In the genomic region with DNA sequence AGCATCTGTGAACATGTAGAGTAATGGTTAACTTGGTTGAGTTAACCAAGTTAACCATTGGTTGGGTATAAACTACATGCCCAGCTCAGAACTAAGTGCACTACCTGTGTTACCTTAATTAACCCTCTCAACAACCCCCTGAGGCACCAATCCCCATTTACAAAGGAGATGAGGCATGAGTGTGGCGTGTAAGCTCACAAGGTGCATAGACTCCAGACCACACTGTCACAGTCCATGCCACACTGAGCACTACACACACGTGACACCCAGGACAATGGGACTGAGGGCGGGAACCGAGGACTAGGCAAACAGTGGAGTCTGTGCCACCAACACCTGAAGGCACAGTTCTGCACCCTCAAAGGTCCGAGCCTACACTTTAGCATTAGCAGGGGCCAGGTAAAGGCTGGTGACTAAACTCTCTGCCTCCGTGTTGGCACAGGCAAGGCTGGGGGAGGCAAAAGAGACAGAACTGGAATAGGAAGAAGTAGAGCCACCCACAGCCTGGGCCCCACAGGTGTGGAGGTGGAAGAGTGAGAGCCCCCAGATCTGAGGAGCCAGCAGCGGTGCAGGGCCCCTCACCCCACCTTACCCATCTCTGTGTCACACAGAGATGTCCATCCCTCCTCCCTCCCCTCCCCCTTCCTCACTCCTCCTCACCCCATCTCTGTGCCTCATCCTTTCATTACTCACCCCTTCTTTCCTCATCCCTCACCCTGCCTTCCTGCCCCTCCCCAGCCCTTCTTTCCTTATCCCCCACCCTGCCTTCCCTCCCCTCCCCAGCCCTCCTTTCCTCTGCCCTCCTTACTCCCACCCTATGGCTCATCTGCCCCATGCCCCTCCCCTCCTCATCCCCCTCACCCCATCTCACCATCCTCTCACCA, we compare ENCODE assay signal across 12 cellular contexts. TPM values are rescaled to one million over a fixed set of nuclear protein-coding genes. Genes with fewer than 3 reads are reported as not detected.
DNase-seq lines count a peak whose midpoint lies in the region; ATAC-seq, FAIRE-seq and TF ChIP-seq lines count a peak whose summit lies in the region.
"Had no signal": no experiment of that assay in that cellular context is flagged by ENCODE, and none has a peak within 500 bp of the region (broad histone marks: within the 10 kb centered on the region; RNA-seq: fewer than 3 reads in every experiment).

No MANE protein-coding gene starts in this region.

- peak; percentile 24 for DNase-seq in activated naive CD4-positive, alpha-beta T cell treated with anti-CD3 and anti-CD28 coated beads, Interleukin-2, amount 10 ng/mL, durations not matched to agents 7 days and 5 days
- DNase-seq in activated naive CD4-positive, alpha-beta T cell treated with anti-CD3 and anti-CD28 coated beads, Interleukin-2, amount 50 U/mL, for 16 hours: no peak
- DNase-seq in NCI-H774 (lab: John Stamatoyannopoulos, UW) (peak; percentile 39), H1 (ENCODE audit: low read depth in 1 of 2, low spot score in 2 of 2) (no peak), pons (ENCODE audit: low spot score) (no peak)
- DNase-seq in stimulated activated naive CD8-positive, alpha-beta T cell treated with anti-CD3 and anti-CD28 coated beads, Interleukin-15, Interleukin-2, amounts not matched to agents 100 U/mL and 50 U/mL, for 24 hours: peak; percentile 22
- DNase-seq: GOT3, NCI-H2171 had no signal

- H3K9me3 ChIP-seq in H1 (ENCODE audit: insufficient read depth in 2 of 2, low read depth in 1 of 2, low read length in 1 of 2): no peaks in the 10 kb centered on the region
- H3K9me3 ChIP-seq: pancreas had no signal

- no peak for TF ChIP-seq RAD21 in H1 (IDR thresholded peaks at IDR 0.05 in 1 of 2, conservative IDR thresholded peaks at IDR 0.05 in 1 of 2; ENCODE audit: low read depth in 2 of 2, low read length in 2 of 2)

- H3K4me2 ChIP-seq in H1 (ENCODE audit: insufficient read depth in 1 of 2, low read depth in 2 of 2, low read length in 2 of 2): peak overlapping the region in 1 of 2 experiments; percentile 94; a peak in 1 of 4 replicates

- no peak overlapping the region for H3K27ac Mint-ChIP-seq in activated naive CD4-positive, alpha-beta T cell treated with anti-CD3 and anti-CD28 coated beads, Interleukin-2, amount 10 ng/mL, durations not matched to agents 7 days and 5 days

- H3K36me3 ChIP-seq in H1 (ENCODE audit: control insufficient read depth in 2 of 4, insufficient read depth in 4 of 4, low read length in 3 of 4): no peaks in the 10 kb centered on the region
- H3K36me3 ChIP-seq: pancreas had no signal

- peak overlapping the region; percentile 75; the same call in 1 of the 2 replicates for H2BK20ac ChIP-seq in H1 (ENCODE audit: low read length)

- peaks cover under 1% of the 10 kb centered on the region; the same call in 1 of the 2 replicates for H3K79me1 ChIP-seq in H1 (ENCODE audit: low read depth, low read length)

- peak overlapping the region; percentile 77; the same call in 1 of the 2 replicates for H2BK15ac ChIP-seq in H1 (ENCODE audit: low read length)

- no peak overlapping the region for H3K23ac ChIP-seq in H1 (ENCODE audit: insufficient read length)

- TF ChIP-seq EP300 in H1 (IDR thresholded peaks at IDR 0.05; ENCODE audit: borderline replicate concordance in 1 of 2, low read depth in 2 of 2, low read length in 2 of 2): no peak

- peaks cover 69% of the 10 kb centered on the region for H3K4me1 Mint-ChIP-seq in activated naive CD4-positive, alpha-beta T cell treated with anti-CD3 and anti-CD28 coated beads, Interleukin-2, amount 10 ng/mL, durations not matched to agents 7 days and 5 days

- no peak overlapping the region for H3K14ac ChIP-seq in H1 (ENCODE audit: insufficient read length)

- H3K4ac ChIP-seq in H1 (replicated peaks; ENCODE audit: insufficient read length, low read depth, low read length): no peak overlapping the region

- ATAC-seq in stimulated activated naive CD8-positive, alpha-beta T cell treated with anti-CD3 and anti-CD28 coated beads, Interleukin-15, Interleukin-2, amounts not matched to agents 100 U/mL and 50 U/mL, for 24 hours: no peak
- ATAC-seq in HG03175 (IDR thresholded peaks at IDR 0.05; ENCODE audit: unreplicated experiment) (no peak), HG03025 (IDR thresholded peaks at IDR 0.05; ENCODE audit: low FRiP score, unreplicated experiment) (no peak)
- ATAC-seq: pancreas had no signal

- CTCF ChIA-PET in activated naive CD4-positive, alpha-beta T cell treated with anti-CD3 and anti-CD28 coated beads, Interleukin-2, amount 10 ng/mL, durations not matched to agents 7 days and 5 days (lab: Charles Lee): interaction anchor here (1.4 to 6.6 kb wide), 2 partner anchors 88 to 89 kb away, joined by 5 to 91 read pairs; no protein-coding TSS in a partner anchor
- CTCF ChIA-PET in H1 (lab: Charles Lee; ENCODE audit: partially characterized antibody): interaction anchor here (0.9 to 14.8 kb wide), 6 partner anchors 54 to 91 kb away, joined by 3 to 148 read pairs (median 8); a partner anchor contains a TSS

- H3K79me2 ChIP-seq in H1 (ENCODE audit: control insufficient read depth in 1 of 2, insufficient read depth in 2 of 2, low read length in 2 of 2): peaks cover 0 to 7% of the 10 kb centered on the region in 2 experiments; a peak in 1 of 4 replicates

- 86% methylated on average over 7 of the region's 7 CpGs; no CpG with 5 or more reads in 1 of the 2 experiments for WGBS in H1 (ENCODE audit: extremely low coverage in 1 of 2, insufficient coverage in 1 of 2, insufficient read length in 1 of 2, insufficient replicate concordance in 2 of 2, low coverage in 1 of 2, low lambda C conversion rate in 2 of 2, missing lambda C conversion rate in 1 of 2), 2 experiments

- H3K56ac ChIP-seq in H1 (replicated peaks; ENCODE audit: insufficient read length, low read depth, low read length): no peak overlapping the region

- H3K4me3 ChIP-seq in H1 (ENCODE audit: extremely low read depth in 1 of 4, insufficient read depth in 2 of 4, low read depth in 3 of 4, low read length in 4 of 4): no peak overlapping the region
- H3K4me3 ChIP-seq: pancreas had no signal

- H2BK5ac ChIP-seq in H1 (ENCODE audit: low read depth, low read length): no peak overlapping the region; the same call in 1 of the 2 replicates

- H2BK12ac ChIP-seq in H1 (ENCODE audit: low read depth, low read length): peak overlapping the region; percentile 22; the same call in 1 of the 2 replicates

- TF ChIP-seq CTCF in H1 (IDR thresholded peaks at IDR 0.05; ENCODE audit: control extremely low read depth in 1 of 3, insufficient read depth in 1 of 3, low read depth in 1 of 3, low read length in 3 of 3): no peak

- peak overlapping the region; percentile 25; the same call in 1 of the 2 replicates for H3K18ac ChIP-seq in H1 (ENCODE audit: extremely low read depth, low read length)

- H3K23me2 ChIP-seq in H1 (ENCODE audit: low read depth, low read length): peaks cover 6% of the 10 kb centered on the region

- H2AFZ ChIP-seq in H1 (ENCODE audit: low read length): no peak overlapping the region

- no peak overlapping the region for H4K5ac ChIP-seq in H1 (ENCODE audit: insufficient read length, low read depth, low read length)

- H2AK5ac ChIP-seq in H1 (ENCODE audit: low read depth, low read length): 0 out of 2 replicates have a peak overlapping the region, but pooled peaks have one; percentile 41

- no peaks in the 10 kb centered on the region for H3K36me3 Mint-ChIP-seq in activated naive CD4-positive, alpha-beta T cell treated with anti-CD3 and anti-CD28 coated beads, Interleukin-2, amount 10 ng/mL, durations not matched to agents 7 days and 5 days

- peaks cover 6 to 28% (median 22%) of the 10 kb centered on the region in 4 experiments for H3K4me1 ChIP-seq in H1 (replicated peaks in 1 of 4; ENCODE audit: control insufficient read depth in 3 of 4, insufficient read depth in 4 of 4, low read length in 3 of 4)
- H3K4me1 ChIP-seq: pancreas had no signal

- no peak for TF ChIP-seq POLR2A in H1 (IDR thresholded peaks at IDR 0.05; ENCODE audit: control extremely low read depth in 1 of 2, low read depth in 2 of 2, low read length in 2 of 2)

- H4K20me1 ChIP-seq in H1 (replicated peaks in 1 of 2; ENCODE audit: control insufficient read depth in 1 of 2, insufficient read depth in 2 of 2, low read length in 2 of 2): no peaks in the 10 kb centered on the region

- no peak overlapping the region for H2BK120ac ChIP-seq in H1 (replicated peaks; ENCODE audit: low read depth, low read length)

- H3K27me3 Mint-ChIP-seq in activated naive CD4-positive, alpha-beta T cell treated with anti-CD3 and anti-CD28 coated beads, Interleukin-2, amount 10 ng/mL, durations not matched to agents 7 days and 5 days: peaks cover 6% of the 10 kb centered on the region

- FAIRE-seq in H1 (lab: Jason Lieb, UNC): no peak
- FAIRE-seq: pancreas had no signal

- no peak overlapping the region for H4K91ac ChIP-seq in H1 (replicated peaks; ENCODE audit: insufficient read length, low read length)

- no peaks in the 10 kb centered on the region for H3K9me3 Mint-ChIP-seq in activated naive CD4-positive, alpha-beta T cell treated with anti-CD3 and anti-CD28 coated beads, Interleukin-2, amount 10 ng/mL, durations not matched to agents 7 days and 5 days

- H3K4me3 Mint-ChIP-seq in activated naive CD4-positive, alpha-beta T cell treated with anti-CD3 and anti-CD28 coated beads, Interleukin-2, amount 10 ng/mL, durations not matched to agents 7 days and 5 days: peak overlapping the region; percentile 29

- no peak overlapping the region for H3K9ac ChIP-seq in H1 (replicated peaks in 1 of 4; ENCODE audit: extremely low read depth in 1 of 4, low read depth in 3 of 4, low read length in 3 of 4)

- H3K27ac ChIP-seq in H1 (ENCODE audit: low read depth, low read length): no peak overlapping the region
- H3K27ac ChIP-seq: HL-60, pancreas had no signal

- POLR2A ChIA-PET in H1 (lab: Charles Lee; ENCODE audit: partially characterized antibody): interaction anchor here (1.0 to 4.0 kb wide), 4 partner anchors 11 to 119 kb away, joined by 3 to 18 read pairs (median 10); partner anchors contain the start of gene STOML2

- no peak overlapping the region for H4K8ac ChIP-seq in H1 (ENCODE audit: extremely low read depth, insufficient read depth, low read length)

- no peaks in the 10 kb centered on the region for H3K27me3 ChIP-seq in H1 (replicated peaks in 1 of 4; ENCODE audit: control insufficient read depth in 3 of 4, extremely low read depth in 1 of 4, insufficient read depth in 3 of 4, low read length in 3 of 4)
- H3K27me3 ChIP-seq: pancreas had no signal

RNA-seq across cellular contexts. Expression of gene DNAJB5, which starts 2.1 kb away (rescaled TPM):
- total RNA-seq in H1 (2021; fragmentation: NEBNext Ultra II Directional; extraction: Animal tissue kit (Norgen Biotek cat#: 25700)): 34.1 and 38.0 TPM in 2 replicates
- polyA plus RNA-seq in H1 (2011; rRNA removed): 25.0 and 27.8 TPM in 2 replicates
- polyA plus RNA-seq in H1 (2011; cell fraction: cytosol; rRNA removed): 23.2 TPM
- polyA plus RNA-seq in H1 (2011; cell fraction: nucleus; rRNA removed): 24.2 TPM
- polyA plus RNA-seq in H1 (2012, experiment 1 of 2): 40.6 to 46.4 TPM (median 44.6 TPM) in 4 replicates
- polyA plus RNA-seq in H1 (2012, experiment 2 of 2): 51.0 TPM
- 27.7 TPM for polyA plus RNA-seq in H1 (2013, experiment 1 of 2)
- 27.2 TPM for polyA plus RNA-seq in H1 (2013, experiment 2 of 2)
- 11.7 and 13.7 TPM in 2 replicates for polyA minus RNA-seq in H1 (2011; rRNA and poly(A)+ RNA removed)
- polyA minus RNA-seq in H1 (2011; cell fraction: cytosol; rRNA and poly(A)+ RNA removed): 12.4 TPM
- 10.8 TPM for polyA minus RNA-seq in H1 (2011; cell fraction: nucleus; rRNA and poly(A)+ RNA removed)

RNA-seq across cellular contexts. Expression of gene PHF24, which starts 29.3 kb away (rescaled TPM):
- total RNA-seq in H1 (2021; fragmentation: NEBNext Ultra II Directional; extraction: Animal tissue kit (Norgen Biotek cat#: 25700)): 0.35 and 1.0 TPM in 2 replicates
- polyA plus RNA-seq in H1 (2011; rRNA removed): 0.13 and 0.29 TPM in 2 replicates
- polyA plus RNA-seq in H1 (2011; cell fraction: cytosol; rRNA removed): 0.26 TPM
- 0.57 TPM for polyA plus RNA-seq in H1 (2011; cell fraction: nucleus; rRNA removed)
- polyA plus RNA-seq in H1 (2012, experiment 1 of 2): 0.19 to 0.42 TPM (median 0.31 TPM) in 4 replicates
- polyA plus RNA-seq in H1 (2012, experiment 2 of 2): 0.25 TPM
- polyA plus RNA-seq in H1 (2013, experiment 1 of 2): 0.30 TPM
- polyA plus RNA-seq in H1 (2013, experiment 2 of 2): 0.22 TPM
- polyA minus RNA-seq in H1 (2011; rRNA and poly(A)+ RNA removed): 0.41 and 0.63 TPM in 2 replicates
- not detected for polyA minus RNA-seq in H1 (2011; cell fraction: cytosol; rRNA and poly(A)+ RNA removed)
- polyA minus RNA-seq in H1 (2011; cell fraction: nucleus; rRNA and poly(A)+ RNA removed): 0.40 TPM

Comparison
In these comparisons a context has a peak if more than half of its experiments do, and no peak if none do; other contexts are left out.
1. DNase-seq: peak in activated naive CD4-positive, alpha-beta T cell treated with anti-CD3 and anti-CD28 coated beads, Interleukin-2, amount 10 ng/mL, durations not matched to agents 7 days and 5 days (single experiment), NCI-H774 (single experiment) and stimulated activated naive CD8-positive, alpha-beta T cell treated with anti-CD3 and anti-CD28 coated beads, Interleukin-15, Interleukin-2, amounts not matched to agents 100 U/mL and 50 U/mL, for 24 hours (single experiment); none in activated naive CD4-positive, alpha-beta T cell treated with anti-CD3 and anti-CD28 coated beads, Interleukin-2, amount 50 U/mL, for 16 hours (single experiment), H1 (0 of 2) and pons (single experiment).